In genomic region chr18:52948878-52949444, GRCh38 we compare ENCODE assay signal across 2 cellular contexts.
TF ChIP-seq lines count a peak whose summit lies in the region.

No MANE protein-coding gene starts in this region.

TF ChIP-seq in SK-N-SH, 30 proteins besides CTCF, POLR2A, EP300 and RAD21 (continued from another document):
- TF ChIP-seq REST (IDR thresholded peaks at IDR 0.05; ENCODE audit: low read depth, low read length): no peak
- no peak for TF ChIP-seq RCOR1 (IDR thresholded peaks at IDR 0.05; ENCODE audit: low read length)
- TF ChIP-seq IRF3 (IDR thresholded peaks at IDR 0.05; ENCODE audit: low read depth, low read length): no peak
- TF ChIP-seq USF2 (IDR thresholded peaks at IDR 0.05; ENCODE audit: borderline replicate concordance, low read depth, low read length): no peak
- TF ChIP-seq TAF1 (IDR thresholded peaks at IDR 0.05; ENCODE audit: borderline replicate concordance, low read depth, low read length): no peak
- TF ChIP-seq JUND (IDR thresholded peaks at IDR 0.05): no peak
- TF ChIP-seq ZBTB33 (IDR thresholded peaks at IDR 0.05; ENCODE audit: borderline replicate concordance, low read depth): no peak
- TF ChIP-seq POLR2AphosphoS5 (IDR thresholded peaks at IDR 0.05; ENCODE audit: low read depth, low read length): no peak
- no peak for TF ChIP-seq TEAD4 (IDR thresholded peaks at IDR 0.05; ENCODE audit: borderline replicate concordance, insufficient read depth)
- no peak for TF ChIP-seq YY1 (IDR thresholded peaks at IDR 0.05; ENCODE audit: low read depth)

TF ChIP-seq in SK-N-SH treated with all-trans-retinoic acid at 6 μM for 48 hours, 23 proteins besides CTCF, POLR2A, EP300 and RAD21 (continued from another document):
- no peak for TF ChIP-seq TSHZ2 (CRISPR knock-in tag; IDR thresholded peaks at IDR 0.05)
- TF ChIP-seq SNAI2 (CRISPR knock-in tag; IDR thresholded peaks at IDR 0.05): no peak
- no peak for TF ChIP-seq PATZ1 (CRISPR knock-in tag; IDR thresholded peaks at IDR 0.05; ENCODE audit: borderline replicate concordance)
- TF ChIP-seq ZC3H10 (CRISPR knock-in tag; IDR thresholded peaks at IDR 0.05): no peak
- TF ChIP-seq ESRRG (CRISPR knock-in tag; IDR thresholded peaks at IDR 0.05): no peak
- no peak for TF ChIP-seq CREB5 (CRISPR knock-in tag; IDR thresholded peaks at IDR 0.05; ENCODE audit: low read depth)
- TF ChIP-seq TCF4 (CRISPR knock-in tag; IDR thresholded peaks at IDR 0.05; ENCODE audit: borderline replicate concordance): no peak
- TF ChIP-seq BACH2 (CRISPR knock-in tag; IDR thresholded peaks at IDR 0.05; ENCODE audit: borderline replicate concordance): no peak
- TF ChIP-seq ZNF8 (CRISPR knock-in tag; IDR thresholded peaks at IDR 0.05): no peak
- no peak for TF ChIP-seq OSR1 (CRISPR knock-in tag; IDR thresholded peaks at IDR 0.05)
